1 cellular context compared by ENCODE assay signal in the genomic region with DNA sequence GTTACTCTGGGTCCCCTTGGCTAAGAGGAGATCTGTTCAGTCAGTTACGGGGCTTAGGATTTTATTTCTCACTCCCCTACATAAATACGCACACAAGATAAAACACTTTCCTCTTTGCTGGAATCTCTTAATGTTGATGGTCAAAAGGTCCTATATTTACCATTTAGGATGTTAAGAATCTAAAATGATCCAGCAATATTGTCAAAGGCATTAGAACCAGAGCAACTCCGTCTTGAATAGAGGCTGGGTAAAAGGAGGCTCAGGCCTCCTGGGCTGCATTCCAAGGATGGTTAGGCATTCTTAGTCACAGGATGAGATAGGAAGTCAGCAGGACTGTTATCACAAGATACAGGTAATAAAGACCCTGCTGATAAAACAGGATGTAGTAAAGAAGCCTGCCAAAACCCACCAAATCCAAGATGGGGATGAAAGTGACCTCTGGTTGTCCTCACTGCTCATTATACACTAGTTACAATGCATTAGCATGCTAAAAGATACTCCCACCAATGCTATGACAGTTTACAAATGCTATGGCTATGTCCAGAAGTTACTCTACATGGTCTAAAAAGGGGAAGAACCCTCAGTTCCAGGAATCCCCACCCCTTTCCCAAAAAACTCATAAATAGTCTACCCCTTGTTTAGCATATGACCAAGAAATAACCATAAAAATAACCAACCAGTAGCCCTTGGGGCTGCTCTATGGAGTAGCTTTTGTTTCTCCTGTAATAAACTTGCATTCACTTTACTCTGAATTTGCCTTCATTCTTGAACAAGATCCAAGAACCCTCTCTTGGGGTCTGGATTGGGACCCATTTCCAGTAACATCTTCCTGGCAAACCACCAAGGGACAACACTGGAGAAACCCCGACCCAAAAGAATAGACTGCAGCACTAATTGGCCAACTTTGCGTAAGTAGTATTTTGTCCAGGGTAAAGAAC.
A peak's percentile ranks its signal among the peaks of the same experiment; 100 is the strongest.
TF ChIP-seq lines count a peak whose summit lies in the region.

No MANE protein-coding gene starts in this region.

TF ChIP-seq in K562, 482 proteins besides CTCF, POLR2A, EP300 and RAD21 (continued from another document and continues in another):
- TF ChIP-seq PCBP2 (IDR thresholded peaks at IDR 0.05; ENCODE audit: low read depth, low read length, poor library complexity, severe bottlenecking) = no peak
- no peak for TF ChIP-seq ZNF518B (CRISPR knock-in tag; IDR thresholded peaks at IDR 0.05)
- TF ChIP-seq CHCHD3 (CRISPR knock-in tag; IDR thresholded peaks at IDR 0.05) = no peak
- peak; percentile 43; the same call in 1 of the 2 replicates for TF ChIP-seq TOE1 (IDR thresholded peaks at IDR 0.05; ENCODE audit: borderline replicate concordance)
- TF ChIP-seq TOE1 (CRISPR knock-in tag; IDR thresholded peaks at IDR 0.05; ENCODE audit: borderline replicate concordance, low read depth) = no peak
- TF ChIP-seq, protein P1, sequence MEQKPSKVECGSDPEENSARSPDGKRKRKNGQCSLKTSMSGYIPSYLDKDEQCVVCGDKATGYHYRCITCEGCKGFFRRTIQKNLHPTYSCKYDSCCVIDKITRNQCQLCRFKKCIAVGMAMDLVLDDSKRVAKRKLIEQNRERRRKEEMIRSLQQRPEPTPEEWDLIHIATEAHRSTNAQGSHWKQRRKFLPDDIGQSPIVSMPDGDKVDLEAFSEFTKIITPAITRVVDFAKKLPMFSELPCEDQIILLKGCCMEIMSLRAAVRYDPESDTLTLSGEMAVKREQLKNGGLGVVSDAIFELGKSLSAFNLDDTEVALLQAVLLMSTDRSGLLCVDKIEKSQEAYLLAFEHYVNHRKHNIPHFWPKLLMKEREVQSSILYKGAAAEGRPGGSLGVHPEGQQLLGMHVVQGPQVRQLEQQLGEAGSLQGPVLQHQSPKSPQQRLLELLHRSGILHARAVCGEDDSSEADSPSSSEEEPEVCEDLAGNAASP (IDR thresholded peaks at IDR 0.05) = no peak
- no peak for TF ChIP-seq ZNF696 (CRISPR knock-in tag; conservative IDR thresholded peaks at IDR 0.05)
- no peak for TF ChIP-seq ZNF445 (CRISPR knock-in tag; IDR thresholded peaks at IDR 0.05; ENCODE audit: low read depth)
- TF ChIP-seq ZNF586 (CRISPR knock-in tag; conservative IDR thresholded peaks at IDR 0.05) = no peak
- TF ChIP-seq CEBPB (tag; IDR thresholded peaks at IDR 0.05) = no peak
- no peak for TF ChIP-seq SMC3 (conservative IDR thresholded peaks at IDR 0.05; ENCODE audit: insufficient read depth, low read depth, low read length)
- no peak for TF ChIP-seq POLR2AphosphoS5 (IDR thresholded peaks at IDR 0.05; ENCODE audit: control insufficient read depth, insufficient read depth, low read depth, low read length)
- TF ChIP-seq MAFG (tag; conservative IDR thresholded peaks at IDR 0.05) = 0 out of 2 replicates have a peak, but pooled peaks have one; percentile 10
- TF ChIP-seq HDAC2 (IDR thresholded peaks at IDR 0.05) = peak; percentile 75
- TF ChIP-seq CEBPZ (IDR thresholded peaks at IDR 0.05; ENCODE audit: borderline replicate concordance, low read depth, low read length) = no peak
- no peak for TF ChIP-seq NKRF (IDR thresholded peaks at IDR 0.05; ENCODE audit: borderline replicate concordance)
- TF ChIP-seq TRIM24 (IDR thresholded peaks at IDR 0.05) = peak; percentile 13 to 36; a peak in 3 of 4 replicates
- TF ChIP-seq ZNF12 (CRISPR knock-in tag; IDR thresholded peaks at IDR 0.05) = no peak
- peak; percentile 34 to 90; a peak in 3 of 4 replicates for TF ChIP-seq SRF (CRISPR knock-in tag; IDR thresholded peaks at IDR 0.05)
- TF ChIP-seq ZNF75A (CRISPR knock-in tag; IDR thresholded peaks at IDR 0.05) = no peak
- no peak for TF ChIP-seq NRF1 (conservative IDR thresholded peaks at IDR 0.05 in 1 of 2, IDR thresholded peaks at IDR 0.05 in 1 of 2)
- TF ChIP-seq NR4A1 (CRISPR knock-in tag; IDR thresholded peaks at IDR 0.05) = peak; percentile 74; the same call in 1 of the 2 replicates
- peak; percentile 64 for TF ChIP-seq NR4A1 (tag; IDR thresholded peaks at IDR 0.05)
- no peak for TF ChIP-seq FUS (optimal IDR thresholded peaks at IDR 0.05; ENCODE audit: low read depth, low read length)
- TF ChIP-seq, protein P2, sequence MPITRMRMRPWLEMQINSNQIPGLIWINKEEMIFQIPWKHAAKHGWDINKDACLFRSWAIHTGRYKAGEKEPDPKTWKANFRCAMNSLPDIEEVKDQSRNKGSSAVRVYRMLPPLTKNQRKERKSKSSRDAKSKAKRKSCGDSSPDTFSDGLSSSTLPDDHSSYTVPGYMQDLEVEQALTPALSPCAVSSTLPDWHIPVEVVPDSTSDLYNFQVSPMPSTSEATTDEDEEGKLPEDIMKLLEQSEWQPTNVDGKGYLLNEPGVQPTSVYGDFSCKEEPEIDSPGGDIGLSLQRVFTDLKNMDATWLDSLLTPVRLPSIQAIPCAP (CRISPR knock-in tag; IDR thresholded peaks at IDR 0.05; ENCODE audit: borderline replicate concordance) = no peak
- TF ChIP-seq HDGF (IDR thresholded peaks at IDR 0.05) = no peak
- TF ChIP-seq NFE2L1 (tag; IDR thresholded peaks at IDR 0.05; ENCODE audit: borderline replicate concordance, low read depth) = no peak
- 0 out of 4 replicates have a peak, but pooled peaks of 1 of the 2 experiments have one; percentile 15 for TF ChIP-seq ZMIZ1 (IDR thresholded peaks at IDR 0.05; ENCODE audit: low read depth in 2 of 2, low read length in 2 of 2)
- no peak for TF ChIP-seq SREBF2 (CRISPR knock-in tag; IDR thresholded peaks at IDR 0.05)
- TF ChIP-seq BRD9 (IDR thresholded peaks at IDR 0.05; ENCODE audit: low read depth, partially characterized antibody) = peak; percentile 46
